Comparison of ENCODE assay signal across 13 cellular contexts in the genomic region with DNA sequence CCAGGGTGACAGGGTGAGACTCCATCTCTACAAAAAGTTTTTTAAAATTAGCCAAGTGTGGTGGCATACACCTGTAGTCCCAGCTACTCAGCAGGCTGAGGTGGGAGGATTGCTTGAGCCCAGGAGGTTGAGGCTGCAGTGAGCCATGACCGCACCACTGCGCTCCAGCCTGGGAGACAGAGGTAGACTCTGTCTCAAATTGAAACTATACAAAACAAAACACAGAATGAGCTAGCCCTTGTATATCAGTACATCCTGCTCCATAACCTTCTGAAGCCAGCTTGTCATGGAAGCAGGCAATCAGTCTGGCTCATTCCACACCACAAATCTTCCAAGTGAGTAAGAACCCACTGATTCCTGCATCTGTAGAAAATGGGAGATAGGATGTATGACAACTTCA. TPM values are rescaled to one million over a fixed set of nuclear protein-coding genes. Genes with fewer than 3 reads are reported as not detected.
DNase-seq lines count a peak whose midpoint lies in the region; ATAC-seq and TF ChIP-seq lines count a peak whose summit lies in the region.
"Had no signal": no experiment of that assay in that cellular context is flagged by ENCODE, and none has a peak within 500 bp of the region (broad histone marks: within the 10 kb centered on the region; RNA-seq: fewer than 3 reads in every experiment).

No MANE protein-coding gene starts in this region.

- DNase-seq in gastrocnemius medialis (no peak), NCI-H446 treated with DMSO at 0.1 percent for 48 hours (lab: John Stamatoyannopoulos, UW) (no peak), KBM-7 (no peak)
- DNase-seq in activated T-cell treated with anti-CD3 and anti-CD28 coated beads, Interleukin-2, amount 50 U/mL, for 48 hours = no peak
- DNase-seq: activated CD4-positive, alpha-beta T cell treated with anti-CD3 and anti-CD28 coated beads for 1 hour; activated CD8-positive, alpha-beta memory T cell treated with anti-CD3 and anti-CD28 coated beads, Interleukin-2, amount 50 U/mL, for 4 hours; effector memory CD4-positive, alpha-beta T cell had no signal

- in situ Hi-C loops in gastrocnemius medialis (cut with MboI; ENCODE audit: low sequenced_read_pairs in 4 of 4) (no loop called here), KBM-7 (cut with MboI; ENCODE audit: low pct_unique_long_range_greater_than_20kb, low sequenced_read_pairs) (no loop called here)

- H3K27me3 ChIP-seq in gastrocnemius medialis = no peaks in the 10 kb centered on the region
- H3K27me3 ChIP-seq: cardiac muscle cell had no signal

- no peak overlapping the region for H3K4me3 ChIP-seq in gastrocnemius medialis
- H3K4me3 ChIP-seq: cardiac muscle cell, lower lobe of right lung, thoracic aorta had no signal

- H3K9me3 ChIP-seq in gastrocnemius medialis = no peaks in the 10 kb centered on the region
- H3K9me3 ChIP-seq: lower lobe of right lung, thoracic aorta had no signal

- no peaks in the 10 kb centered on the region for H3K36me3 ChIP-seq in gastrocnemius medialis
- H3K36me3 ChIP-seq: cardiac muscle cell, lower lobe of right lung, thoracic aorta had no signal

- intact Hi-C loops in gastrocnemius medialis (cut with DNase I; ENCODE audit: low total_unique reads) = no loop called here

- H3K27ac ChIP-seq in gastrocnemius medialis = peak overlapping the region; percentile 63 to 81 (median 75)
- H3K27ac ChIP-seq: cardiac muscle cell, lower lobe of right lung, thoracic aorta had no signal

- peak; percentile 92 for ATAC-seq in GM18868 (IDR thresholded peaks at IDR 0.05; ENCODE audit: unreplicated experiment)
- peak; percentile 65 for ATAC-seq in GM21786 (IDR thresholded peaks at IDR 0.05; ENCODE audit: unreplicated experiment)
- ATAC-seq in HG03432 (IDR thresholded peaks at IDR 0.05; ENCODE audit: unreplicated experiment) = peak; percentile 89
- no peak for ATAC-seq in gastrocnemius medialis

- TF ChIP-seq POLR2A in gastrocnemius medialis (IDR thresholded peaks at IDR 0.05) = no peak

- H3K4me1 ChIP-seq in gastrocnemius medialis = peaks cover 19 to 32% of the 10 kb centered on the region in 2 donors
- H3K4me1 ChIP-seq: lower lobe of right lung had no signal

- no peak for TF ChIP-seq CTCF in gastrocnemius medialis (IDR thresholded peaks at IDR 0.05 in 4 of 5, conservative IDR thresholded peaks at IDR 0.05 in 1 of 5)

RNA-seq across cellular contexts. Expression of a gene that starts 49.0 kb away (rescaled TPM):
- total RNA-seq in gastrocnemius medialis = 100 to 1,000 TPM; 202 to 289 (median 251) TPM

Comparison
In these comparisons a context has a peak if more than half of its experiments do, and no peak if none do; other contexts are left out.
1. ATAC-seq: peak in GM18868 (single experiment), GM21786 (single experiment) and HG03432 (single experiment); none in gastrocnemius medialis (0 of 2).